Comparison of ENCODE assay signal across 15 cellular contexts in the genomic region with DNA sequence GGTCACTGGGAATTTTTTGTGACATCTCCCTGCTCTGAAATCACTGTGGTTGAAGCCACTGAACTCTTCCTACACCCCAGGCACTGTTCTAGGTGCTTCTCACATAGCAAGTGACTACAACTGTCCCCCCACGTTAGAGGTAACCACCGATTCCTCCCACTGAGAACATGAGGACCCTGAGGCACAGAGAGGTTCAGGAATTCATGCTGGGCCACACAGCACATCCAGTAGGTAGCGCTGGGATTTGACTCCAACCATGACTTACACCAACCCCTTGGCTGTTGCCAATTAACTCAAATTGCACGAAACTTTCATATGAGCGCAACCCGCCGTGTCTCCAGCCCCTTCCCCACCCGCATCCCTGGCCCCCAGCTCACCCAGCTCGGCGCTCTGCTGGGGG.
DNase-seq lines count a peak whose midpoint lies in the region; ATAC-seq and TF ChIP-seq lines count a peak whose summit lies in the region.
"Had no signal": no experiment of that assay in that cellular context is flagged by ENCODE, and none has a peak within 500 bp of the region (broad histone marks: within the 10 kb centered on the region; RNA-seq: fewer than 3 reads in every experiment).

No MANE protein-coding gene starts in this region.

- H4K91ac ChIP-seq in IMR-90 (ENCODE audit: insufficient read depth, low read depth, low read length) = no peak overlapping the region

- TF ChIP-seq RAD21 in IMR-90 (IDR thresholded peaks at IDR 0.05; ENCODE audit: low read length) = no peak

- DNase-seq in IMR-90 = no peak
- no peak for DNase-seq in esophagus squamous epithelium (lab: John Stamatoyannopoulos, UW)
- no peak for DNase-seq in stomach
- no peak for DNase-seq in C1 segment of cervical spinal cord (lab: John Stamatoyannopoulos, UW)
- DNase-seq in GM19240 (ENCODE audit: insufficient read length, low spot score) = no peak
- DNase-seq: GF-D8, NCI-H1105 treated with DMSO at 0.1 percent for 48 hours, NCI-H2029, NCI-H2171 treated with DMSO at 0.1 percent for 48 hours, NCI-H510A treated with DMSO at 0.1 percent for 48 hours, SIG-M5 had no signal

- 80% methylated on average over 1 of the region's 10 CpGs; no CpG with 5 or more reads in 1 of the 2 experiments for WGBS in IMR-90 (ENCODE audit: extremely low coverage in 2 of 2, insufficient read length in 1 of 2), 2 experiments
- whole genome bisulfite sequencing in esophagus squamous epithelium, 2 donors = 91 to 94% methylated on average over 9 to 10 of the region's 10 CpGs
- WGBS in stomach, 5 donors = 96 to 98% (median 96%) methylated on average over 10 of the region's 10 CpGs

- no peak overlapping the region for H4K5ac ChIP-seq in IMR-90 (ENCODE audit: low read depth, low read length)

- TF ChIP-seq CTCF in IMR-90 (conservative IDR thresholded peaks at IDR 0.05; ENCODE audit: low read depth, low read length) (no peak), VCaP (conservative IDR thresholded peaks at IDR 0.05) (no peak), esophagus squamous epithelium (IDR thresholded peaks at IDR 0.05) (no peak), stomach (IDR thresholded peaks at IDR 0.05) (no peak)

- no peak overlapping the region for H4K8ac ChIP-seq in IMR-90 (ENCODE audit: low read depth in 2 of 2, low read length in 2 of 2)

- BruUV-seq in IMR-90 (replicated peaks; lab: Mats Ljungman, UMichigan) = no TSS peak

- H2AK9ac ChIP-seq in IMR-90 (replicated peaks; ENCODE audit: low read depth, low read length, poor library complexity) = no peak overlapping the region

- no peak overlapping the region for H3K23ac ChIP-seq in IMR-90 (ENCODE audit: low read depth, low read length)

- H3K4me1 ChIP-seq in IMR-90 (ENCODE audit: control insufficient read depth, insufficient read depth, low read length) (no peaks in the 10 kb centered on the region), esophagus squamous epithelium (peaks cover 5 to 80% (median 47%) of the 10 kb centered on the region in 3 donors), stomach (peaks cover 63 to 91% (median 75%) of the 10 kb centered on the region in 4 donors)

- no peak for ATAC-seq in IMR-90 (ENCODE audit: low read depth)
- no peak for ATAC-seq in HG03039 (IDR thresholded peaks at IDR 0.05; ENCODE audit: unreplicated experiment)

- no peak overlapping the region for H3K4ac ChIP-seq in IMR-90 (ENCODE audit: low read depth, low read length)

- TF ChIP-seq POLR2A in IMR-90 (IDR thresholded peaks at IDR 0.05; ENCODE audit: low read depth, low read length) (no peak), esophagus squamous epithelium (IDR thresholded peaks at IDR 0.05) (no peak), stomach (IDR thresholded peaks at IDR 0.05) (no peak)

- H2BK15ac ChIP-seq in IMR-90 (ENCODE audit: low read depth, low read length) = no peak overlapping the region

- no peak overlapping the region for H2AFZ ChIP-seq in IMR-90 (replicated peaks; ENCODE audit: low read length, poor library complexity)

- no peak overlapping the region for H3K56ac ChIP-seq in IMR-90 (ENCODE audit: extremely low read depth, insufficient read depth, low read length)

- in situ Hi-C loops in IMR-90 (cut with MboI; ENCODE audit: low sequenced_read_pairs) = no loop called here

- H3K4me3 ChIP-seq in IMR-90 (ENCODE audit: insufficient read depth, low read depth, low read length) (no peak overlapping the region), esophagus squamous epithelium (no peak overlapping the region), stomach (no peak overlapping the region)
- H3K4me3 ChIP-seq: Peyer's patch had no signal

- no peak overlapping the region for H2BK20ac ChIP-seq in IMR-90 (ENCODE audit: low read depth, low read length)

- intact Hi-C loops in IMR-90 (cut with micrococcal nuclease) (no loop called here), esophagus squamous epithelium (cut with DNase I) (no loop called here), stomach (cut with DNase I; ENCODE audit: low total_unique reads) (no loop called here)

- H2BK5ac ChIP-seq in IMR-90 (ENCODE audit: low read depth, low read length, poor library complexity, severe bottlenecking) = no peak overlapping the region

- peaks cover 43% of the 10 kb centered on the region for H4K20me1 ChIP-seq in IMR-90 (ENCODE audit: insufficient read depth, low read length)

- dilution Hi-C loops in IMR-90 (cut with HindIII; ENCODE audit: low sequenced_read_pairs, unreplicated experiment) = no loop called here

- no peak for TF ChIP-seq EP300 in stomach (IDR thresholded peaks at IDR 0.05)

- H3K4me2 ChIP-seq in IMR-90 (ENCODE audit: low read depth, low read length) = no peak overlapping the region

- H3K9me1 ChIP-seq in IMR-90 (ENCODE audit: insufficient read depth, low read length) = no peaks in the 10 kb centered on the region

- no peaks in the 10 kb centered on the region for H3K27me3 ChIP-seq in IMR-90 (ENCODE audit: control insufficient read depth, insufficient read depth, low read length)
- no peaks in the 10 kb centered on the region for H3K27me3 ChIP-seq in esophagus squamous epithelium
- no peaks in the 10 kb centered on the region for H3K27me3 ChIP-seq in stomach
- H3K27me3 ChIP-seq: BE2C, Peyer's patch had no signal

- H2AK5ac ChIP-seq in IMR-90 (ENCODE audit: low read depth, low read length) = peak overlapping the region; percentile 26; the same call in 1 of the 2 replicates

- peaks cover 21 to 78% of the 10 kb centered on the region in 2 experiments; a peak in 3 of 4 replicates for H3K79me1 ChIP-seq in IMR-90 (ENCODE audit: low read depth in 1 of 2, low read length in 2 of 2)

- H3K9me3 ChIP-seq in IMR-90 (ENCODE audit: control insufficient read depth, insufficient read depth, low read length) = no peaks in the 10 kb centered on the region
- no peaks in the 10 kb centered on the region for H3K9me3 ChIP-seq in esophagus squamous epithelium
- no peaks in the 10 kb centered on the region for H3K9me3 ChIP-seq in stomach
- H3K9me3 ChIP-seq: BE2C, Peyer's patch had no signal

- no peak overlapping the region for H2BK120ac ChIP-seq in IMR-90 (ENCODE audit: low read depth, low read length)

- POLR2A ChIA-PET in IMR-90 (lab: Charles Lee; ENCODE audit: unreplicated experiment) = no interaction called here

- no peak overlapping the region for H3K14ac ChIP-seq in IMR-90 (replicated peaks; ENCODE audit: low read depth, low read length)

- no peak overlapping the region for H3K18ac ChIP-seq in IMR-90 (ENCODE audit: low read depth, low read length)

- CTCF ChIA-PET in IMR-90 (lab: Yijun Ruan, JAX) = interaction anchor here (1.0 kb wide), 1 partner anchor 20 kb away, joined by 3 read pairs; no protein-coding TSS in a partner anchor

- H3K27ac ChIP-seq in IMR-90 (ENCODE audit: insufficient read depth, low read length) = no peak overlapping the region
- H3K27ac ChIP-seq in VCaP = 0 out of 2 replicates have a peak overlapping the region, but pooled peaks have one; percentile 5
- H3K27ac ChIP-seq in esophagus squamous epithelium = peak overlapping the region in 3 of 4 donors; percentile 69 to 96 (median 88)
- peak overlapping the region in 4 of 5 donors; percentile 87 to 95 (median 92) for H3K27ac ChIP-seq in stomach

- H3K36me3 ChIP-seq in IMR-90 (ENCODE audit: control insufficient read depth, insufficient read depth, low read length) (peaks cover 48% of the 10 kb centered on the region), esophagus squamous epithelium (peaks cover 0 to 97% (median 9%) of the 10 kb centered on the region in 3 donors), stomach (peaks cover 43 to 79% (median 60%) of the 10 kb centered on the region in 4 donors)

- H3K9ac ChIP-seq in IMR-90 (ENCODE audit: low read depth, low read length) = no peak overlapping the region

TF ChIP-seq in IMR-90, 13 proteins besides CTCF, POLR2A, EP300 and RAD21:
- TF ChIP-seq MAFK (IDR thresholded peaks at IDR 0.05; ENCODE audit: low read depth, low read length) = no peak
- TF ChIP-seq SMC3 (IDR thresholded peaks at IDR 0.05; ENCODE audit: low read depth, low read length) = no peak
- TF ChIP-seq, protein P1, sequence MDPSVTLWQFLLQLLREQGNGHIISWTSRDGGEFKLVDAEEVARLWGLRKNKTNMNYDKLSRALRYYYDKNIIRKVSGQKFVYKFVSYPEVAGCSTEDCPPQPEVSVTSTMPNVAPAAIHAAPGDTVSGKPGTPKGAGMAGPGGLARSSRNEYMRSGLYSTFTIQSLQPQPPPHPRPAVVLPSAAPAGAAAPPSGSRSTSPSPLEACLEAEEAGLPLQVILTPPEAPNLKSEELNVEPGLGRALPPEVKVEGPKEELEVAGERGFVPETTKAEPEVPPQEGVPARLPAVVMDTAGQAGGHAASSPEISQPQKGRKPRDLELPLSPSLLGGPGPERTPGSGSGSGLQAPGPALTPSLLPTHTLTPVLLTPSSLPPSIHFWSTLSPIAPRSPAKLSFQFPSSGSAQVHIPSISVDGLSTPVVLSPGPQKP (IDR thresholded peaks at IDR 0.05; ENCODE audit: borderline replicate concordance, low read depth, low read length) = no peak
- no peak for TF ChIP-seq MAZ (IDR thresholded peaks at IDR 0.05; ENCODE audit: borderline replicate concordance, low read depth, low read length)
- no peak for TF ChIP-seq RCOR1 (IDR thresholded peaks at IDR 0.05; ENCODE audit: insufficient replicate concordance, low read length)
- TF ChIP-seq BHLHE40 (IDR thresholded peaks at IDR 0.05; ENCODE audit: low read depth, low read length) = no peak
- no peak for TF ChIP-seq MXI1 (IDR thresholded peaks at IDR 0.05; ENCODE audit: borderline replicate concordance, low read depth, low read length)
- no peak for TF ChIP-seq NFE2L2 (IDR thresholded peaks at IDR 0.05; ENCODE audit: low read depth, low read length)
- no peak for TF ChIP-seq RFX5 (IDR thresholded peaks at IDR 0.05; ENCODE audit: low read depth, low read length)
- no peak for TF ChIP-seq FOS (IDR thresholded peaks at IDR 0.05; ENCODE audit: low read depth, low read length)
- TF ChIP-seq CEBPB (IDR thresholded peaks at IDR 0.05; ENCODE audit: low read depth, low read length) = no peak
- TF ChIP-seq, protein P2, sequence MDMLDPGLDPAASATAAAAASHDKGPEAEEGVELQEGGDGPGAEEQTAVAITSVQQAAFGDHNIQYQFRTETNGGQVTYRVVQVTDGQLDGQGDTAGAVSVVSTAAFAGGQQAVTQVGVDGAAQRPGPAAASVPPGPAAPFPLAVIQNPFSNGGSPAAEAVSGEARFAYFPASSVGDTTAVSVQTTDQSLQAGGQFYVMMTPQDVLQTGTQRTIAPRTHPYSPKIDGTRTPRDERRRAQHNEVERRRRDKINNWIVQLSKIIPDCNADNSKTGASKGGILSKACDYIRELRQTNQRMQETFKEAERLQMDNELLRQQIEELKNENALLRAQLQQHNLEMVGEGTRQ (IDR thresholded peaks at IDR 0.05; ENCODE audit: low read depth, low read length) = no peak
- TF ChIP-seq CHD1 (IDR thresholded peaks at IDR 0.05; ENCODE audit: low read depth, low read length) = no peak
TF ChIP-seq in IMR-90: peak in this region for 0.
